9 cellular contexts compared by ENCODE assay signal in genomic region chr12:52879394-52880351, GRCh38. TPM values are rescaled to one million over a fixed set of nuclear protein-coding genes. Genes with fewer than 3 reads are reported as not detected.
A peak's percentile ranks its signal among the peaks of the same experiment; 100 is the strongest.
DNase-seq lines count a peak whose midpoint lies in the region; ATAC-seq and TF ChIP-seq lines count a peak whose summit lies in the region.
"Had no signal": no experiment of that assay in that cellular context is flagged by ENCODE, and none has a peak within 500 bp of the region (broad histone marks: within the 10 kb centered on the region; RNA-seq: fewer than 3 reads in every experiment).

No MANE protein-coding gene starts in this region.

- H3K27me3 ChIP-seq in Panc1 (ENCODE audit: control insufficient read depth, insufficient read depth, low read length), result no peaks in the 10 kb centered on the region

- ATAC-seq in Panc1 (peak; percentile 92), esophagus mucosa (peak; percentile 69), HG03095 (IDR thresholded peaks at IDR 0.05; ENCODE audit: unreplicated experiment) (no peak)

- H3K9me3 ChIP-seq in Panc1 (ENCODE audit: control insufficient read depth, insufficient read depth, low read depth, low read length), result no peaks in the 10 kb centered on the region

- POLR2A ChIA-PET in Panc1 (lab: Charles Lee), result interaction anchor here (0.6 kb wide), 1 partner anchor 58 kb away, joined by 6 read pairs; no protein-coding TSS in a partner anchor

- DNase-seq in Kasumi-1 (lab: John Stamatoyannopoulos, UW), result peak; percentile 77 to 81
- peak; percentile 77 for DNase-seq in Panc1 (ENCODE audit: low read depth, low spot score)
- peak; percentile 80 to 85 for DNase-seq in activated T-cell treated with anti-CD3 and anti-CD28 coated beads, Interleukin-2, amount 50 U/mL, for 48 hours
- DNase-seq in myocyte (ENCODE audit: low read depth), result peak; percentile 87
- peak; percentile 35 to 45 for DNase-seq in stimulated activated CD8-positive, alpha-beta memory T cell treated with anti-CD3 and anti-CD28 coated beads, Interleukin-7, amount 100 ng/mL, for 4 hours (ENCODE audit: low read depth in 2 of 2)

- CTCF ChIA-PET in Panc1 (lab: Charles Lee), result interaction anchor here (0.5 to 3.0 kb wide), 28 partner anchors 9 to 980 kb away, joined by 3 to 19 read pairs (median 4); no protein-coding TSS in a partner anchor

- in situ Hi-C loops in Panc1 (cut with HindIII; ENCODE audit: low pct_unique_long_range_greater_than_20kb, low sequenced_read_pairs), result loop anchor here (25.0 kb wide), 1 partner anchor 108 kb away; no protein-coding TSS in a partner anchor

- no TSS peak for BruUV-seq in Panc1 (replicated peaks; lab: Mats Ljungman, UMichigan)

- no peaks in the 10 kb centered on the region for H3K36me3 ChIP-seq in Panc1 (ENCODE audit: control insufficient read depth, insufficient read depth, low read length)

- TF ChIP-seq CTCF in GM12873 (IDR thresholded peaks at IDR 0.05; ENCODE audit: insufficient read depth, low read depth, low read length, missing control alignments) (peak; percentile 97), Panc1 (IDR thresholded peaks at IDR 0.05) (peak; percentile 98)

- intact Hi-C loops in Panc1 (cut with micrococcal nuclease; ENCODE audit: unreplicated experiment), result loop anchor here (5.0 kb wide), 1 partner anchor 507 kb away; no protein-coding TSS in a partner anchor

- peaks cover 14% of the 10 kb centered on the region for H3K4me1 ChIP-seq in Panc1 (ENCODE audit: control insufficient read depth, insufficient read depth, low read length)

- peak overlapping the region; percentile 32 to 66 for H3K4me3 ChIP-seq in Panc1 (ENCODE audit: low read depth in 2 of 2, low read length in 2 of 2)

- peak overlapping the region; percentile 52; the same call in 1 of the 2 replicates for H3K27ac ChIP-seq in Panc1 (ENCODE audit: low read length)

RNA-seq across cellular contexts. Expression of gene KRT8, which starts 25.2 kb away (rescaled TPM):
- total RNA-seq in Panc1 (2021; ENCODE audit: unreplicated experiment) (6,125 TPM), esophagus mucosa (40.1 TPM), myocyte (0.16 TPM in 1 of 2 replicates, not detected in the other)
- 7,157 TPM for polyA plus RNA-seq in Panc1 (2012; ENCODE audit: insufficient read length)
- polyA plus RNA-seq in myocyte (2012), result not detected

RNA-seq across cellular contexts. Expression of gene KRT78, which starts 30.9 kb away (rescaled TPM):
- total RNA-seq in Panc1 (2021; ENCODE audit: unreplicated experiment), result not detected
- not detected for polyA plus RNA-seq in Panc1 (2012; ENCODE audit: insufficient read length)
- 291 TPM for total RNA-seq in esophagus mucosa
- total RNA-seq in myocyte, result not detected in 2 replicates
- polyA plus RNA-seq in myocyte (2012), result not detected
- total RNA-seq: temporal lobe had no signal

RNA-seq across cellular contexts. Expression of gene KRT79, which starts 45.6 kb away (rescaled TPM):
- total RNA-seq in Panc1 (2021; ENCODE audit: unreplicated experiment) (not detected), esophagus mucosa (0.32 TPM), myocyte (not detected in 2 replicates)
- 0.11 TPM for polyA plus RNA-seq in Panc1 (2012; ENCODE audit: insufficient read length)
- polyA plus RNA-seq in myocyte (2012), result 0.04 TPM
- total RNA-seq: temporal lobe had no signal

Comparison
In these comparisons a context has a peak if more than half of its experiments do, and no peak if none do; other contexts are left out.
1. RNA of gene KRT8, which starts 25.2 kb away (total RNA-seq): 6,125 TPM in Panc1 (single experiment); 40.1 TPM in esophagus mucosa (single experiment) and 0.16 TPM in myocyte; every median in the first group is over 100 times any median in the second.
2. RNA of gene KRT78, which starts 30.9 kb away (total RNA-seq): 291 TPM in esophagus mucosa (single experiment); not detected in Panc1 (single experiment) and not detected in myocyte; every median in the first group is over 100 times any median in the second.
3. Peak in every context shown above with its lines, with median percentiles within 50 percentile points of each other: DNase-seq.